In the genomic region with DNA sequence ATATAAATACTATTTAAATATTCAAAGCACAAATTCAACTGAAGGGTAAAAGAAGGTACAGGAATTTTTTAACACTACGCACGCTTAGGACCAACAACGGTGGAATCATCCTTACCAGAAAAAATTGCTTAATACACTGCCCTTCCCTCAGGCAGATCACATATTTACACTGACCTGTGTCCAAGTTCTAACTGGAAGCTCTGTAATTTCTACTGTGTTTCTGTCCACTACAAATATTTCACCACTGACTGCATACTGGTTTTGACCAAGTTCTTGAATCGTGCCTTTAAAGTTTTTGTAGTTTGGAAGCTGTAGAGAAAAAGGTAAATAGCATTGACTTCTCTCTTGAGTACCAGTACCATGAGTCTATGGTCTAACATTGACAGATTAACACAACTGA, we compare ENCODE assay signal across 2 cellular contexts.
TF ChIP-seq lines count a peak whose summit lies in the region.

No MANE protein-coding gene starts in this region.

TF ChIP-seq in liver, 16 proteins besides CTCF, POLR2A, EP300 and RAD21 (continued from another document):
- TF ChIP-seq, protein P1, sequence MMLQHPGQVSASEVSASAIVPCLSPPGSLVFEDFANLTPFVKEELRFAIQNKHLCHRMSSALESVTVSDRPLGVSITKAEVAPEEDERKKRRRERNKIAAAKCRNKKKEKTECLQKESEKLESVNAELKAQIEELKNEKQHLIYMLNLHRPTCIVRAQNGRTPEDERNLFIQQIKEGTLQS (IDR thresholded peaks at IDR 0.05), result no peak
- TF ChIP-seq, protein P2, sequence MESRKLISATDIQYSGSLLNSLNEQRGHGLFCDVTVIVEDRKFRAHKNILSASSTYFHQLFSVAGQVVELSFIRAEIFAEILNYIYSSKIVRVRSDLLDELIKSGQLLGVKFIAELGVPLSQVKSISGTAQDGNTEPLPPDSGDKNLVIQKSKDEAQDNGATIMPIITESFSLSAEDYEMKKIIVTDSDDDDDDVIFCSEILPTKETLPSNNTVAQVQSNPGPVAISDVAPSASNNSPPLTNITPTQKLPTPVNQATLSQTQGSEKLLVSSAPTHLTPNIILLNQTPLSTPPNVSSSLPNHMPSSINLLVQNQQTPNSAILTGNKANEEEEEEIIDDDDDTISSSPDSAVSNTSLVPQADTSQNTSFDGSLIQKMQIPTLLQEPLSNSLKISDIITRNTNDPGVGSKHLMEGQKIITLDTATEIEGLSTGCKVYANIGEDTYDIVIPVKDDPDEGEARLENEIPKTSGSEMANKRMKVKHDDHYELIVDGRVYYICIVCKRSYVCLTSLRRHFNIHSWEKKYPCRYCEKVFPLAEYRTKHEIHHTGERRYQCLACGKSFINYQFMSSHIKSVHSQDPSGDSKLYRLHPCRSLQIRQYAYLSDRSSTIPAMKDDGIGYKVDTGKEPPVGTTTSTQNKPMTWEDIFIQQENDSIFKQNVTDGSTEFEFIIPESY (IDR thresholded peaks at IDR 0.05), result peak; percentile 83
- peak in 1 of 2 donors; percentile 56 for TF ChIP-seq EGR1 (IDR thresholded peaks at IDR 0.05; ENCODE audit: low read depth in 2 of 2)
- TF ChIP-seq, protein P3, sequence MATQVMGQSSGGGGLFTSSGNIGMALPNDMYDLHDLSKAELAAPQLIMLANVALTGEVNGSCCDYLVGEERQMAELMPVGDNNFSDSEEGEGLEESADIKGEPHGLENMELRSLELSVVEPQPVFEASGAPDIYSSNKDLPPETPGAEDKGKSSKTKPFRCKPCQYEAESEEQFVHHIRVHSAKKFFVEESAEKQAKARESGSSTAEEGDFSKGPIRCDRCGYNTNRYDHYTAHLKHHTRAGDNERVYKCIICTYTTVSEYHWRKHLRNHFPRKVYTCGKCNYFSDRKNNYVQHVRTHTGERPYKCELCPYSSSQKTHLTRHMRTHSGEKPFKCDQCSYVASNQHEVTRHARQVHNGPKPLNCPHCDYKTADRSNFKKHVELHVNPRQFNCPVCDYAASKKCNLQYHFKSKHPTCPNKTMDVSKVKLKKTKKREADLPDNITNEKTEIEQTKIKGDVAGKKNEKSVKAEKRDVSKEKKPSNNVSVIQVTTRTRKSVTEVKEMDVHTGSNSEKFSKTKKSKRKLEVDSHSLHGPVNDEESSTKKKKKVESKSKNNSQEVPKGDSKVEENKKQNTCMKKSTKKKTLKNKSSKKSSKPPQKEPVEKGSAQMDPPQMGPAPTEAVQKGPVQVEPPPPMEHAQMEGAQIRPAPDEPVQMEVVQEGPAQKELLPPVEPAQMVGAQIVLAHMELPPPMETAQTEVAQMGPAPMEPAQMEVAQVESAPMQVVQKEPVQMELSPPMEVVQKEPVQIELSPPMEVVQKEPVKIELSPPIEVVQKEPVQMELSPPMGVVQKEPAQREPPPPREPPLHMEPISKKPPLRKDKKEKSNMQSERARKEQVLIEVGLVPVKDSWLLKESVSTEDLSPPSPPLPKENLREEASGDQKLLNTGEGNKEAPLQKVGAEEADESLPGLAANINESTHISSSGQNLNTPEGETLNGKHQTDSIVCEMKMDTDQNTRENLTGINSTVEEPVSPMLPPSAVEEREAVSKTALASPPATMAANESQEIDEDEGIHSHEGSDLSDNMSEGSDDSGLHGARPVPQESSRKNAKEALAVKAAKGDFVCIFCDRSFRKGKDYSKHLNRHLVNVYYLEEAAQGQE (IDR thresholded peaks at IDR 0.05), result peak; percentile 90
- TF ChIP-seq NR2F2 (IDR thresholded peaks at IDR 0.05), result peak; percentile 11
- peak; percentile 78 to 86 for TF ChIP-seq HNF4A (conservative IDR thresholded peaks at IDR 0.05)
- TF ChIP-seq, protein P4, sequence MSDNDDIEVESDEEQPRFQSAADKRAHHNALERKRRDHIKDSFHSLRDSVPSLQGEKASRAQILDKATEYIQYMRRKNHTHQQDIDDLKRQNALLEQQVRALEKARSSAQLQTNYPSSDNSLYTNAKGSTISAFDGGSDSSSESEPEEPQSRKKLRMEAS (IDR thresholded peaks at IDR 0.05), result peak; percentile 82
- TF ChIP-seq FOXA1 (IDR thresholded peaks at IDR 0.05), result peak; percentile 97
- TF ChIP-seq GABPA (IDR thresholded peaks at IDR 0.05 in 1 of 2, conservative IDR thresholded peaks at IDR 0.05 in 1 of 2), result peak in 1 of 2 donors; percentile 26
- peak; percentile 73 for TF ChIP-seq SP1 (IDR thresholded peaks at IDR 0.05)

TF ChIP-seq in HepG2, 621 proteins besides CTCF, POLR2A, EP300 and RAD21 (continued from another document):
- TF ChIP-seq PRMT3 (CRISPR knock-in tag; IDR thresholded peaks at IDR 0.05; ENCODE audit: borderline replicate concordance, low read depth) (no peak), ZFP36 (IDR thresholded peaks at IDR 0.05; ENCODE audit: borderline replicate concordance, low read depth, low read length, partially characterized antibody) (no peak), ZNF44 (CRISPR knock-in tag; IDR thresholded peaks at IDR 0.05) (no peak), MAZ (IDR thresholded peaks at IDR 0.05; ENCODE audit: borderline replicate concordance, low read depth, low read length) (no peak), MAZ (CRISPR knock-in tag; IDR thresholded peaks at IDR 0.05; ENCODE audit: low read depth) (no peak), ZFP37 (CRISPR knock-in tag; IDR thresholded peaks at IDR 0.05; ENCODE audit: borderline replicate concordance) (no peak), SIX1 (CRISPR knock-in tag; IDR thresholded peaks at IDR 0.05; ENCODE audit: borderline replicate concordance) (no peak)
- TF ChIP-seq, protein P5, sequence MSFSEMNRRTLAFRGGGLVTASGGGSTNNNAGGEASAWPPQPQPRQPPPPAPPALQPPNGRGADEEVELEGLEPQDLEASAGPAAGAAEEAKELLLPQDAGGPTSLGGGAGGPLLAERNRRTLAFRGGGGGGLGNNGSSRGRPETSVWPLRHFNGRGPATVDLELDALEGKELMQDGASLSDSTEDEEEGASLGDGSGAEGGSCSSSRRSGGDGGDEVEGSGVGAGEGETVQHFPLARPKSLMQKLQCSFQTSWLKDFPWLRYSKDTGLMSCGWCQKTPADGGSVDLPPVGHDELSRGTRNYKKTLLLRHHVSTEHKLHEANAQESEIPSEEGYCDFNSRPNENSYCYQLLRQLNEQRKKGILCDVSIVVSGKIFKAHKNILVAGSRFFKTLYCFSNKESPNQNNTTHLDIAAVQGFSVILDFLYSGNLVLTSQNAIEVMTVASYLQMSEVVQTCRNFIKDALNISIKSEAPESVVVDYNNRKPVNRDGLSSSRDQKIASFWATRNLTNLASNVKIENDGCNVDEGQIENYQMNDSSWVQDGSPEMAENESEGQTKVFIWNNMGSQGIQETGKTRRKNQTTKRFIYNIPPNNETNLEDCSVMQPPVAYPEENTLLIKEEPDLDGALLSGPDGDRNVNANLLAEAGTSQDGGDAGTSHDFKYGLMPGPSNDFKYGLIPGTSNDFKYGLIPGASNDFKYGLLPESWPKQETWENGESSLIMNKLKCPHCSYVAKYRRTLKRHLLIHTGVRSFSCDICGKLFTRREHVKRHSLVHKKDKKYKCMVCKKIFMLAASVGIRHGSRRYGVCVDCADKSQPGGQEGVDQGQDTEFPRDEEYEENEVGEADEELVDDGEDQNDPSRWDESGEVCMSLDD (CRISPR knock-in tag; IDR thresholded peaks at IDR 0.05; ENCODE audit: borderline replicate concordance), result no peak
- TF ChIP-seq, protein P6, sequence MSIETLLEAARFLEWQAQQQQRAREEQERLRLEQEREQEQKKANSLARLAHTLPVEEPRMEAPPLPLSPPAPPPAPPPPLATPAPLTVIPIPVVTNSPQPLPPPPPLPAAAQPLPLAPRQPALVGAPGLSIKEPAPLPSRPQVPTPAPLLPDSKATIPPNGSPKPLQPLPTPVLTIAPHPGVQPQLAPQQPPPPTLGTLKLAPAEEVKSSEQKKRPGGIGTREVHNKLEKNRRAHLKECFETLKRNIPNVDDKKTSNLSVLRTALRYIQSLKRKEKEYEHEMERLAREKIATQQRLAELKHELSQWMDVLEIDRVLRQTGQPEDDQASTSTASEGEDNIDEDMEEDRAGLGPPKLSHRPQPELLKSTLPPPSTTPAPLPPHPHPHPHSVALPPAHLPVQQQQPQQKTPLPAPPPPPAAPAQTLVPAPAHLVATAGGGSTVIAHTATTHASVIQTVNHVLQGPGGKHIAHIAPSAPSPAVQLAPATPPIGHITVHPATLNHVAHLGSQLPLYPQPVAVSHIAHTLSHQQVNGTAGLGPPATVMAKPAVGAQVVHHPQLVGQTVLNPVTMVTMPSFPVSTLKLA (IDR thresholded peaks at IDR 0.05), result no peak
